In genomic region chr6:95489185-95489863, GRCh38 we compare ENCODE assay signal across 23 cellular contexts.
"Had no signal": no experiment of that assay in that cellular context is flagged by ENCODE, and none has a peak within 500 bp of the region (broad histone marks: within the 10 kb centered on the region; RNA-seq: fewer than 3 reads in every experiment).

No MANE protein-coding gene starts in this region.

- H3K9me3 Mint-ChIP-seq: activated CD4-positive, alpha-beta memory T cell treated with anti-CD3 and anti-CD28 coated beads, Interleukin-2, amount 10 ng/mL, durations not matched to agents 7 days and 5 days; activated CD4-positive, alpha-beta T cell treated with anti-CD3 and anti-CD28 coated beads, Interleukin-2, amount 10 ng/mL, durations not matched to agents 24 days and 14 days; activated T-helper 2 cell treated with anti-CD3 and anti-CD28 coated beads, Interferon-gamma antibody, Interleukin-2, Interleukin-4, amounts not matched to agents 10 μg/mL and 5 μg/mL and 100 μg/mL, durations not matched to agents 14 hours and 24 hours and 36 hours; endodermal cell; nephron; T-helper 2 cell treated with Interferon-gamma antibody and Interleukin-4, amounts not matched to agents 5 μg/mL and 100 μg/mL, for 36 hours had no signal

- DNase-seq: activated CD4-positive, alpha-beta memory T cell treated with anti-CD3 and anti-CD28 coated beads, Interleukin-2, amount 10 ng/mL, durations not matched to agents 7 days and 5 days; activated CD4-positive, alpha-beta T cell treated with anti-CD3 and anti-CD28 coated beads, Interleukin-2, amount 10 ng/mL, durations not matched to agents 24 days and 14 days; activated naive CD4-positive, alpha-beta T cell; central memory CD4-positive, alpha-beta T cell; endodermal cell; head of caudate nucleus; hypothalamus; left ventricle myocardium superior; mammary epithelial cell; right cardiac atrium; stimulated activated CD4-positive, alpha-beta T cell treated with anti-CD3 and anti-CD28 coated beads, Interleukin-4, amount 100 ng/mL, for 4 hours; testis; trophoblast cell; uterus had no signal

- H3K4me1 Mint-ChIP-seq: activated CD4-positive, alpha-beta memory T cell treated with anti-CD3 and anti-CD28 coated beads, Interleukin-2, amount 10 ng/mL, durations not matched to agents 7 days and 5 days; activated CD4-positive, alpha-beta T cell treated with anti-CD3 and anti-CD28 coated beads, Interleukin-2, amount 10 ng/mL, durations not matched to agents 24 days and 14 days; nephron had no signal

- H3K27ac ChIP-seq: epithelial cell of prostate, gastroesophageal sphincter, neutrophil, parathyroid adenoma, testis, uterus, VCaP had no signal

- H3K27me3 Mint-ChIP-seq: activated CD4-positive, alpha-beta memory T cell treated with anti-CD3 and anti-CD28 coated beads, Interleukin-2, amount 10 ng/mL, durations not matched to agents 7 days and 5 days; activated CD4-positive, alpha-beta T cell treated with anti-CD3 and anti-CD28 coated beads, Interleukin-2, amount 10 ng/mL, durations not matched to agents 24 days and 14 days; activated naive CD8-positive, alpha-beta T cell had no signal

- H3K79me2 ChIP-seq: parathyroid adenoma had no signal

- H3K9me3 ChIP-seq: gastroesophageal sphincter, neutrophil, testis, uterus had no signal

- H3K36me3 ChIP-seq: gastroesophageal sphincter, neutrophil, uterus had no signal

- H3K4me3 Mint-ChIP-seq: activated CD4-positive, alpha-beta memory T cell treated with anti-CD3 and anti-CD28 coated beads, Interleukin-2, amount 10 ng/mL, durations not matched to agents 7 days and 5 days; activated CD4-positive, alpha-beta T cell treated with anti-CD3 and anti-CD28 coated beads, Interleukin-2, amount 10 ng/mL, durations not matched to agents 24 days and 14 days; activated naive CD8-positive, alpha-beta T cell; endodermal cell; nephron; T-helper 2 cell treated with Interferon-gamma antibody and Interleukin-4, amounts not matched to agents 5 μg/mL and 100 μg/mL, for 36 hours had no signal

- H3K4me1 ChIP-seq: gastroesophageal sphincter, parathyroid adenoma, testis, uterus had no signal

- H3K36me3 Mint-ChIP-seq: activated naive CD8-positive, alpha-beta T cell had no signal

- H3K4me3 ChIP-seq: gastroesophageal sphincter, testis, uterus had no signal

- H2AFZ ChIP-seq: parathyroid adenoma had no signal

- H3K27me3 ChIP-seq: gastroesophageal sphincter, neutrophil, testis, uterus had no signal

- H3K27ac Mint-ChIP-seq: activated CD4-positive, alpha-beta memory T cell treated with anti-CD3 and anti-CD28 coated beads, Interleukin-2, amount 10 ng/mL, durations not matched to agents 7 days and 5 days; activated CD4-positive, alpha-beta T cell treated with anti-CD3 and anti-CD28 coated beads, Interleukin-2, amount 10 ng/mL, durations not matched to agents 24 days and 14 days; activated naive CD8-positive, alpha-beta T cell; activated T-helper 2 cell treated with anti-CD3 and anti-CD28 coated beads, Interferon-gamma antibody, Interleukin-2, Interleukin-4, amounts not matched to agents 10 μg/mL and 5 μg/mL and 100 μg/mL, durations not matched to agents 14 hours and 24 hours and 36 hours; endodermal cell; nephron; T-helper 2 cell treated with Interferon-gamma antibody and Interleukin-4, amounts not matched to agents 5 μg/mL and 100 μg/mL, for 36 hours had no signal
